In the genomic region with DNA sequence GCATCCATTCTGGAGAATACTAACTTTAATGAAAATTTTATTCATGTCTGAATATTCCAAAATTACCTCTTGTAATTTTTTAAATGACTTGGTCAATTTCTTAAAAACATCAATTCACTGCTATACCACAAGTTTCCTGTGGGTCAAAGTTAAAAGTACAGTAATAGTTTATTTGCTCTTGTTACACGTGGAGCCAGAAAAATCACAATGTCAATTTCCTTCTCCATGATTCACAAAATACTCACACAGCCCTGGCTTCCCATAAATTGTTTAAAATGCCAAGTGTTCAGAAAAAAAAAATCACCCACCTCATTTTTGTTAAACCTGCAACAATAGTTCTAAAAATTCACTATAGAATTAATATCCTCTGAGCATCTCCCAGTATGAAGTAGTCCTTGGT, we compare ENCODE assay signal across 24 cellular contexts.
"Had no signal": no experiment of that assay in that cellular context is flagged by ENCODE, and none has a peak within 500 bp of the region (broad histone marks: within the 10 kb centered on the region; RNA-seq: fewer than 3 reads in every experiment).

No MANE protein-coding gene starts in this region.

- H3K27me3 ChIP-seq: colonic mucosa, dorsolateral prefrontal cortex, esophagus muscularis mucosa, esophagus squamous epithelium, foreskin keratinocyte, gastrocnemius medialis, gastroesophageal sphincter, heart left ventricle, heart right ventricle, hepatocyte had no signal

- H3K36me3 ChIP-seq: colonic mucosa, esophagus muscularis mucosa, esophagus squamous epithelium, gastrocnemius medialis, gastroesophageal sphincter, heart left ventricle, heart right ventricle had no signal

- DNase-seq: colonic mucosa; cortex of kidney; dermis blood vessel endothelial cell; dorsolateral prefrontal cortex; effector CD4-positive, alpha-beta T cell; effector CD8-positive, alpha-beta T cell; effector memory CD4-positive, alpha-beta T cell; effector memory CD8-positive, alpha-beta T cell; endodermal cell; erythroblast; esophagus squamous epithelium; foreskin fibroblast; gastrocnemius medialis; glutamatergic neuron; head of caudate nucleus; heart left ventricle; heart right ventricle had no signal

- ATAC-seq: effector memory CD8-positive, alpha-beta T cell; esophagus mucosa; foreskin keratinocyte; gastrocnemius medialis; gastroesophageal sphincter; heart left ventricle; heart right ventricle had no signal

- H3K4me1 ChIP-seq: colonic mucosa, esophagus muscularis mucosa, esophagus squamous epithelium, foreskin keratinocyte, gastrocnemius medialis, gastroesophageal sphincter, heart left ventricle, heart right ventricle had no signal

- H3K4me2 ChIP-seq: hepatocyte had no signal

- H2AFZ ChIP-seq: hepatocyte had no signal

- H3K79me2 ChIP-seq: hepatocyte had no signal

- H3K9me3 ChIP-seq: colonic mucosa, esophagus muscularis mucosa, esophagus squamous epithelium, gastrocnemius medialis, gastroesophageal sphincter, heart left ventricle had no signal

- H3K4me3 ChIP-seq: colonic mucosa, coronary artery, dorsolateral prefrontal cortex, esophagus muscularis mucosa, esophagus squamous epithelium, gastrocnemius medialis, gastroesophageal sphincter, heart left ventricle, heart right ventricle, hepatocyte had no signal

- H3K27ac ChIP-seq: colonic mucosa, coronary artery, dorsolateral prefrontal cortex, epithelial cell of prostate, esophagus muscularis mucosa, esophagus squamous epithelium, foreskin keratinocyte, gastrocnemius medialis, gastroesophageal sphincter, heart left ventricle, heart right ventricle, hepatocyte had no signal
